Comparison of ENCODE assay signal across 8 cellular contexts in genomic region chr11:57474017-57474750, GRCh38. TPM values are rescaled to one million over a fixed set of nuclear protein-coding genes. Genes with fewer than 3 reads are reported as not detected.
A peak's percentile ranks its signal among the peaks of the same experiment; 100 is the strongest.
DNase-seq lines count a peak whose midpoint lies in the region; ATAC-seq and TF ChIP-seq lines count a peak whose summit lies in the region.
"Had no signal": no experiment of that assay in that cellular context is flagged by ENCODE, and none has a peak within 500 bp of the region (broad histone marks: within the 10 kb centered on the region; RNA-seq: fewer than 3 reads in every experiment).

No MANE protein-coding gene starts in this region.

- H3K9me3 ChIP-seq in osteoblast (ENCODE audit: low read depth, low read length) = no peaks in the 10 kb centered on the region

- H3K79me2 ChIP-seq in osteoblast (ENCODE audit: insufficient read depth, low read length) = no peaks in the 10 kb centered on the region

- no peak for TF ChIP-seq CTCF in WTC11 (IDR thresholded peaks at IDR 0.05)
- TF ChIP-seq CTCF in osteoblast (IDR thresholded peaks at IDR 0.05; ENCODE audit: extremely low read depth, low read depth, low read length) = no peak

- H3K27ac ChIP-seq in osteoblast (ENCODE audit: low read depth, low read length) = no peak overlapping the region

- no peak overlapping the region for H2AFZ ChIP-seq in osteoblast (ENCODE audit: low read length)

- no peak for DNase-seq in WTC11 (ENCODE audit: low spot score)
- DNase-seq in osteoblast (ENCODE audit: insufficient read length, low spot score, missing footprints) = peak; percentile 91
- no peak for DNase-seq in NCI-H187 treated with DMSO at 0.1 percent for 48 hours (lab: John Stamatoyannopoulos, UW)
- DNase-seq in left ventricle myocardium superior = no peak
- DNase-seq in cardiac septum (ENCODE audit: low spot score) = no peak
- DNase-seq: mesendoderm had no signal

- H3K4me1 Mint-ChIP-seq in WTC11 = peaks cover 45% of the 10 kb centered on the region

- H3K36me3 ChIP-seq in osteoblast (ENCODE audit: insufficient read depth, low read length) = no peaks in the 10 kb centered on the region

- CTCF ChIA-PET in WTC11 (lab: Charles Lee) = interaction anchor here (0.7 to 4.4 kb wide), 15 partner anchors 9 to 171 kb away, joined by 3 to 69 read pairs (median 6); partner anchors contain the start of gene RTN4RL2

- no peaks in the 10 kb centered on the region for H3K9me3 Mint-ChIP-seq in WTC11

- no peaks in the 10 kb centered on the region for H4K20me1 ChIP-seq in osteoblast (ENCODE audit: insufficient read depth, low read length)

- peaks cover 7% of the 10 kb centered on the region for H3K36me3 Mint-ChIP-seq in WTC11

- peak; percentile 25 for TF ChIP-seq POLR2A in GM18951 (IDR thresholded peaks at IDR 0.05; ENCODE audit: extremely low read depth, insufficient read depth, insufficient read length)

- H3K4me3 Mint-ChIP-seq in WTC11 = no peak overlapping the region

- H3K4me3 ChIP-seq in osteoblast (ENCODE audit: insufficient read depth, low read length) = no peak overlapping the region

- H3K4me2 ChIP-seq in osteoblast (ENCODE audit: insufficient read depth, low read length) = no peak overlapping the region

- peaks cover 25% of the 10 kb centered on the region for H3K27me3 ChIP-seq in osteoblast (ENCODE audit: insufficient read depth, low read length)

- in situ Hi-C loops in GM18951 (cut with MboI; ENCODE audit: low sequenced_read_pairs, unreplicated experiment) = no loop called here

- H3K27me3 Mint-ChIP-seq in WTC11 (ENCODE audit: low read depth) = peaks cover 45% of the 10 kb centered on the region

- intact Hi-C loops in left ventricle myocardium superior (cut with micrococcal nuclease) (no loop called here), cardiac septum (cut with DNase I) (no loop called here)

- POLR2A ChIA-PET in WTC11 (lab: Charles Lee) = interaction anchor here (1.0 to 1.3 kb wide), 4 partner anchors 9 to 16 kb away, joined by 3 to 5 read pairs (median 4); no protein-coding TSS in a partner anchor

- H3K27ac Mint-ChIP-seq in WTC11 = no peak overlapping the region

- ATAC-seq in HG03196 (IDR thresholded peaks at IDR 0.05; ENCODE audit: unreplicated experiment) (peak; percentile 49), WTC11 (peak; percentile 29), left ventricle myocardium superior (no peak)

- no peaks in the 10 kb centered on the region for H3K4me1 ChIP-seq in osteoblast (ENCODE audit: insufficient read depth, low read length)

TF ChIP-seq in WTC11, 78 proteins besides CTCF, POLR2A, EP300 and RAD21:
- TF ChIP-seq GABPB1 (CRISPR knock-in tag; IDR thresholded peaks at IDR 0.05) (no peak), ZNF512 (CRISPR knock-in tag; IDR thresholded peaks at IDR 0.05; ENCODE audit: borderline replicate concordance) (no peak)

RNA-seq across cellular contexts. Expression of gene RTN4RL2, which starts 13.9 kb away (rescaled TPM):
- 13.8 to 15.5 TPM (median 14.3 TPM) in 3 replicates for total RNA-seq in WTC11 (2021)
- 0.29 and 0.36 TPM in 2 replicates for total RNA-seq in osteoblast
- 1.0 TPM for total RNA-seq in left ventricle myocardium superior
- 0.73 TPM for total RNA-seq in cardiac septum

RNA-seq across cellular contexts. Expression of gene SLC43A1, which starts 41.3 kb away (rescaled TPM):
- total RNA-seq in WTC11 (2021) (20.5 to 27.1 TPM (median 21.5 TPM) in 3 replicates), osteoblast (18.5 and 28.0 TPM in 2 replicates), left ventricle myocardium superior (4.5 TPM), cardiac septum (2.0 TPM)

RNA-seq across cellular contexts. Expression of gene SLC43A3, which starts 47.3 kb away (rescaled TPM):
- 22.6 to 25.8 TPM (median 25.3 TPM) in 3 replicates for total RNA-seq in WTC11 (2021)
- 51.4 and 61.0 TPM in 2 replicates for total RNA-seq in osteoblast
- 20.6 TPM for total RNA-seq in left ventricle myocardium superior
- total RNA-seq in cardiac septum = 26.7 TPM

RNA-seq across cellular contexts. Expression of gene TIMM10, which starts 56.4 kb away (rescaled TPM):
- 63.5 to 92.8 TPM (median 68.4 TPM) in 3 replicates for total RNA-seq in WTC11 (2021)
- 22.1 and 25.7 TPM in 2 replicates for total RNA-seq in osteoblast
- total RNA-seq in left ventricle myocardium superior = 56.7 TPM
- 71.6 TPM for total RNA-seq in cardiac septum
